Comparison of ENCODE assay signal across 1 cellular context in the genomic region with DNA sequence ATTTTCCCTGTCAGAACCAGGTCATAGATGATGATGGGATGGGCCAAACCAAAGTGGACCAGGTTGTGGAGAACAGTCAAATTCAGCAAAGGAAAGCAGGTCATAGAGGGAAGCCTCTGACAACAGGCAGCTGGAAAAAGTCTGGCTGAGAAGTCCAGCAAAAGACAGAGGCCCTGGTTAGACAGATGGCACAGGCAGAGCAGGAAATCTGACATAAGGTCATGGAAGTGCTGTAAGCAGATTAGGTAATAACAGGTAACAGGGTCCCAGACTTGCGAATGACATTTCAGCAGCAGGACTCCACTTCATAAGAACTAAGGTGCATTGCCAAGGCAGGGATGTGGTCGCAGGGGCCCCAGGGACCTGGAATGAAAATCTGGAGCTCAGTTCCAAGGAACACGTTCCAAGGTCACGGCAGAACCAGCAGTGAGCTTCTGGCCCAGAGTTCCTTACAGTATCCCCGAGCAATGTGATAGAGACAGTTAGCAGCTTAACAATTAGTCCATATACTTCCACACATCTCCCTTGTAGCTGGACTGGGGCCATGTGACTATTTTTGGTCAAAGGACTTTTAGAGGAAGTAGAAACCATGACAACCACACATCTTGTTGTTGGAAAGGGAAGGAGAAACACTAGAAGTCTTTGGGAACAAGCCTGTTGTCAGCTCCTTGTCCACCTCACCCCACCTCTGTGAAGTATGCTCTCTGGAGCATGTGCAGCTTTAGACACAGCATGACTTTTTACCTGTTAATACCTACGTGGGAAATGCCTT.
TF ChIP-seq lines count a peak whose summit lies in the region.

No MANE protein-coding gene starts in this region.

TF ChIP-seq in WTC11, 78 proteins besides CTCF, POLR2A, EP300 and RAD21 (continued from another document):
- TF ChIP-seq, protein P1, sequence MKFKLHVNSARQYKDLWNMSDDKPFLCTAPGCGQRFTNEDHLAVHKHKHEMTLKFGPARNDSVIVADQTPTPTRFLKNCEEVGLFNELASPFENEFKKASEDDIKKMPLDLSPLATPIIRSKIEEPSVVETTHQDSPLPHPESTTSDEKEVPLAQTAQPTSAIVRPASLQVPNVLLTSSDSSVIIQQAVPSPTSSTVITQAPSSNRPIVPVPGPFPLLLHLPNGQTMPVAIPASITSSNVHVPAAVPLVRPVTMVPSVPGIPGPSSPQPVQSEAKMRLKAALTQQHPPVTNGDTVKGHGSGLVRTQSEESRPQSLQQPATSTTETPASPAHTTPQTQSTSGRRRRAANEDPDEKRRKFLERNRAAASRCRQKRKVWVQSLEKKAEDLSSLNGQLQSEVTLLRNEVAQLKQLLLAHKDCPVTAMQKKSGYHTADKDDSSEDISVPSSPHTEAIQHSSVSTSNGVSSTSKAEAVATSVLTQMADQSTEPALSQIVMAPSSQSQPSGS (CRISPR knock-in tag; IDR thresholded peaks at IDR 0.05; ENCODE audit: borderline replicate concordance, low read depth), result no peak
- TF ChIP-seq MXD4 (CRISPR knock-in tag; IDR thresholded peaks at IDR 0.05; ENCODE audit: borderline replicate concordance) (no peak), FOXJ3 (CRISPR knock-in tag; IDR thresholded peaks at IDR 0.05; ENCODE audit: borderline replicate concordance) (no peak), NFE2L1 (CRISPR knock-in tag; IDR thresholded peaks at IDR 0.05) (no peak)
